18 cellular contexts compared by ENCODE assay signal in the genomic region with DNA sequence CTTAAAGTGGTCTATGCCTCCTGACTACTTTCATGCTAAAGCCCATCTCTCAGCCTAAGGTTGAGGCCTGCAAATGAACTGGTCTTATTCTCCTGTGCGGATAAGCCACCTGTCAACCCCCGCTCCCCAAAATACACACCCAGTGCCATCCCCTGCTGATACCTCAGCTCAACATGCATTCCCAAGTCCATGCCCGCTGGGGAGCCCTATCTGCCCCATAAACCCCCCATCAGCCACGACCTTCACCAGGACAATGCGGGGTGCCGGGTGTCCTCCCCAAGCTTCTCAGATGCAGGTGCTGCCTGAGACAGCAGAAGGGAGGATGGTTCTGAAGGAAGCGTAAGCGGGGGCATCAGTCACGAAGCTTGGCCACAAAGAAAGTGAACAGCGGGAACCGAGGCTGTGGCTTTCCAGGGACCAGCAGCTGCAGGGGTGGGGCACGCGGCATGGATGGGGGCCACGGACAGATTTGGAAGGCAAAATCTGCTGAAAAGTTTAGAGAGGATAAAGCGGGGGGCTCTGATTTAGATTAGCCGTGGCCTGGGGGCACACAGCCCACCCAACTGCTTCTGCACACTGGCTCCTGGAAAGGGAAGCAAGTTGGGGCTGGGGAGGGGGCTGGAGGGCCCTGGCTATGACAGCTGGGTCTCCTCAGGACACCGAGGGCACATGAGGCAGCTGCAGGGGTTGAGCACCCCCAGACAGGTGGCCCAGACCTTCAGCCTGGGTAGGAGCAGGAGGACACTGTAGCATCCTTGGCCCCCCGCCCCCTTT.
"Had no signal": no experiment of that assay in that cellular context is flagged by ENCODE, and none has a peak within 500 bp of the region (broad histone marks: within the 10 kb centered on the region; RNA-seq: fewer than 3 reads in every experiment).

No MANE protein-coding gene starts in this region.

- H2AFZ ChIP-seq: PC-9 had no signal

- H3K9me3 ChIP-seq: MG63, SJCRH30 had no signal

- H3K36me3 ChIP-seq: MG63, SJCRH30 had no signal

- H3K27ac ChIP-seq: PC-9, RWPE1, SJCRH30, SK-N-MC had no signal

- DNase-seq: Kasumi-1, KG1, MG63, MV-4-11, NCI-H1417 treated with DMSO at 0.1 percent for 48 hours, NCI-H1436 treated with DMSO at 0.1 percent for 48 hours, NCI-H187 treated with DMSO at 0.1 percent for 48 hours, NCI-H2227 treated with DMSO at 0.1 percent for 48 hours, NCI-H526 treated with DMSO at 0.1 percent for 48 hours, NCI-H774, PC-9, SIG-M5, SJCRH30 had no signal

- ATAC-seq: Panc1, Right ventricle myocardium inferior, SK-N-SH treated with all-trans-retinoic acid at 6 μM for 48 hours had no signal

- H3K4me1 ChIP-seq: SJCRH30 had no signal

- H3K4me3 ChIP-seq: MG63, PC-9, SJCRH30, SK-N-MC had no signal

- H3K4me2 ChIP-seq: PC-9 had no signal

- H3K27me3 ChIP-seq: MG63 had no signal
